8 cellular contexts compared by ENCODE assay signal in genomic region chr6:53543341-53544010, GRCh38. TPM values are rescaled to one million over a fixed set of nuclear protein-coding genes. Genes with fewer than 3 reads are reported as not detected.
DNase-seq lines count a peak whose midpoint lies in the region; ATAC-seq and TF ChIP-seq lines count a peak whose summit lies in the region.

No MANE protein-coding gene starts in this region.

- H4K91ac ChIP-seq in H9 (ENCODE audit: insufficient read length, low read depth, low read length): no peak overlapping the region

- no CpG with 5 or more reads among the region's 3 CpGs for WGBS in H9 (ENCODE audit: extremely low coverage, insufficient read length, low lambda C conversion rate)

- no peak for ATAC-seq in HG02642 (IDR thresholded peaks at IDR 0.05; ENCODE audit: poor library complexity, unreplicated experiment)

- H3K4me3 ChIP-seq in SK-N-MC (peak overlapping the region; percentile 93), skeletal muscle cell (ENCODE audit: low read depth, low read length) (peak overlapping the region; percentile 85)

- peaks cover 10% of the 10 kb centered on the region for H3K23me2 ChIP-seq in H9 (ENCODE audit: insufficient read length, low read depth, low read length, poor library complexity, severe bottlenecking)

- H3K9ac ChIP-seq in H9 (ENCODE audit: extremely low read depth, insufficient read length, low read length) (peak overlapping the region; percentile 75), SK-N-MC (ENCODE audit: insufficient read length) (peak overlapping the region; percentile 78)

- peaks cover 5% of the 10 kb centered on the region for H3K79me1 ChIP-seq in H9 (ENCODE audit: insufficient read depth, low read depth, low read length, poor library complexity, severe bottlenecking)

- H2BK15ac ChIP-seq in H9 (ENCODE audit: low read depth, low read length): no peak overlapping the region

- no peak overlapping the region for H2BK12ac ChIP-seq in H9 (ENCODE audit: insufficient read length, low read depth, low read length)

- no peak overlapping the region for H2AK5ac ChIP-seq in H9 (ENCODE audit: insufficient read length, low read length)

- H4K20me1 ChIP-seq in H9 (ENCODE audit: control insufficient read depth, insufficient read depth, insufficient read length): no peaks in the 10 kb centered on the region

- peaks cover 26% of the 10 kb centered on the region; the same call in 1 of the 2 replicates for H3K79me2 ChIP-seq in H9 (ENCODE audit: insufficient read depth, low read length)

- no peak overlapping the region for H2BK5ac ChIP-seq in H9 (ENCODE audit: insufficient read length, low read length)

- H3K4me2 ChIP-seq in H9 (ENCODE audit: insufficient read depth, insufficient read length, low read length): peak overlapping the region; percentile 97

- no peak overlapping the region for H2BK120ac ChIP-seq in H9 (ENCODE audit: low read depth, low read length, poor library complexity, severe bottlenecking)

- H3K4me1 ChIP-seq in H9 (ENCODE audit: insufficient read depth, low read length): peaks cover 2% of the 10 kb centered on the region; the same call in 1 of the 2 replicates

- H3K36me3 ChIP-seq in SK-N-MC (ENCODE audit: insufficient read depth, low read length): peaks cover 4% of the 10 kb centered on the region; the same call in 1 of the 2 replicates

- H4K8ac ChIP-seq in H9 (replicated peaks; ENCODE audit: insufficient read length, low read depth, low read length): no peak overlapping the region

- no peak overlapping the region for H3K4ac ChIP-seq in H9 (ENCODE audit: low read depth, low read length)

- no peak overlapping the region for H3T11ph ChIP-seq in H9 (ENCODE audit: low read length)

- H3K4me3 Mint-ChIP-seq in H9: peak overlapping the region; percentile 90 to 97

- no peak overlapping the region for H3K14ac ChIP-seq in H9 (ENCODE audit: insufficient read depth, low read length)

- peaks cover 1 to 16% (median 9%) of the 10 kb centered on the region in 3 experiments; a peak in 6 of 7 replicates for H3K36me3 Mint-ChIP-seq in H9 (ENCODE audit: insufficient read depth in 1 of 3, low read depth in 3 of 3)

- no peak overlapping the region for H3K18ac ChIP-seq in H9 (ENCODE audit: insufficient read length, low read depth, low read length)

- H2AFZ ChIP-seq in H9 (ENCODE audit: low read length): no peak overlapping the region

- H3K9me3 Mint-ChIP-seq in H9: no peaks in the 10 kb centered on the region

- peaks cover 50 to 52% of the 10 kb centered on the region in 2 experiments for H3K4me1 Mint-ChIP-seq in H9

- no peak overlapping the region for H4K5ac ChIP-seq in H9 (ENCODE audit: insufficient read length, low read depth, low read length)

- DNase-seq in H9: no peak
- no peak for DNase-seq in SK-N-MC (ENCODE audit: low read depth, low spot score)
- peak; percentile 40 for DNase-seq in fibroblast of peridontal ligament (ENCODE audit: extremely low read depth)
- no peak for DNase-seq in skeletal muscle cell (ENCODE audit: low read depth)
- no peak for DNase-seq in glomerular visceral epithelial cell (ENCODE audit: extremely low spot score)
- DNase-seq in head of caudate nucleus: no peak
- DNase-seq in germinal center (ENCODE audit: low spot score): no peak

- H3K27ac ChIP-seq in H9 (ENCODE audit: insufficient read length, low read depth, low read length) (no peak overlapping the region), SK-N-MC (no peak overlapping the region)

- H3K27me3 Mint-ChIP-seq in H9 (ENCODE audit: low read depth): peaks cover 26% of the 10 kb centered on the region

- H3K56ac ChIP-seq in H9 (ENCODE audit: insufficient read length, low read depth, low read length): no peak overlapping the region

- peak overlapping the region in 1 of 3 experiments; percentile 98; a peak in 3 of 7 replicates for H3K27ac Mint-ChIP-seq in H9

- H2BK20ac ChIP-seq in H9 (ENCODE audit: low read depth, low read length, poor library complexity, severe bottlenecking): no peak overlapping the region

- peaks cover 4% of the 10 kb centered on the region; the same call in 1 of the 2 replicates for H3K27me3 ChIP-seq in H9 (ENCODE audit: insufficient read depth, low read length)

- intact Hi-C loops in head of caudate nucleus (cut with DNase I): loop anchor here (5.0 to 10.0 kb wide), 2 partner anchors 49 to 109 kb away; no protein-coding TSS in a partner anchor

- no peak for TF ChIP-seq CTCF in H9 (conservative IDR thresholded peaks at IDR 0.05)

- no peak overlapping the region for H3K23ac ChIP-seq in H9 (ENCODE audit: insufficient read length, low read depth, low read length)

- H3K9me3 ChIP-seq in H9 (ENCODE audit: control insufficient read depth, low read depth, low read length): no peaks in the 10 kb centered on the region
- no peaks in the 10 kb centered on the region for H3K9me3 ChIP-seq in SK-N-MC (ENCODE audit: low read depth, low read length)

RNA-seq across cellular contexts. Expression of gene GCLC, which starts 1.4 kb away (rescaled TPM):
- 48.2 and 55.5 TPM in 2 replicates for total RNA-seq in H9 (2021)
